In the genomic region with DNA sequence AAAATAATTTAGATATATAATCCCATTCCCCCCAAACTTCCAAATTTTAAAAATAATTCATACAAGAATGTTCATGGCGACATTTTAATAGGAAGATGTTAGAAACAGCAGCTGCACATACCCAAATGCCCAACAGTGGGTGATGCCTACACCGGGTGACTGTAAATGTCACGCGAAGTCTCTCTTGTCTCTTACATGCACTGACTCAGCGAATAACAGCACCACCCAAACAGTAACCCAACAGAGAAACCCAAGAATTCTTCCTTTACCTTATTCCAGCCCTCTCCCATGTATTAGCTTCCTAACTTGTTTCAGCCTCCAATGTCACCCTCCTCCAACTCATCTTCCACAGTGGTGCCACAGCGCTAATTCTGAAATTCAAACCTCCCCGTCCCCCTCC, we compare ENCODE assay signal across 31 cellular contexts.
"Had no signal": no experiment of that assay in that cellular context is flagged by ENCODE, and none has a peak within 500 bp of the region (broad histone marks: within the 10 kb centered on the region; RNA-seq: fewer than 3 reads in every experiment).

No MANE protein-coding gene starts in this region.

- ATAC-seq: activated CD8-positive, alpha-beta T cell treated with anti-CD3 and anti-CD28 coated beads for 36 hours; activated naive CD4-positive, alpha-beta T cell treated with anti-CD3 and anti-CD28 coated beads, Interleukin-2, amount 50 U/mL, for 72 hours; activated T-cell treated with anti-CD3 and anti-CD28 coated beads, Interleukin-2, amount 50 U/mL, for 4 hours; activated T-cell treated with anti-CD3 and anti-CD28 coated beads, Interleukin-2, amount 50 U/mL, for 72 hours; activated T-helper 17 cell treated with anti-CD3 and anti-CD28 coated beads, Interleukin-2, amount 50 U/mL, for 72 hours; T-helper 17 cell had no signal

- H3K36me3 ChIP-seq: adrenal gland, cardiac muscle cell had no signal

- H3K4me3 ChIP-seq: adrenal gland, cardiac muscle cell had no signal

- DNase-seq: activated B cell treated with CpG ODN at 0.5 μM for 24 hours; activated CD4-positive, alpha-beta memory T cell treated with anti-CD3 and anti-CD28 coated beads for 36 hours; activated CD4-positive, alpha-beta T cell treated with anti-CD3 and anti-CD28 coated beads for 4 hours; activated CD4-positive, alpha-beta T cell treated with anti-CD3 and anti-CD28 coated beads, Interleukin-2, amount 10 ng/mL, durations not matched to agents 24 days and 14 days; activated CD4-positive, alpha-beta T cell treated with anti-CD3 and anti-CD28 coated beads, Interleukin-2, amount 50 U/mL, for 1 hour; activated CD4-positive, alpha-beta T cell treated with anti-CD3 and anti-CD28 coated beads, Interleukin-2, amount 50 U/mL, for 4 hours; activated CD4-positive, CD25-positive, alpha-beta regulatory T cell treated with anti-CD3 and anti-CD28 coated beads, Interleukin-2, amount 50 U/mL, for 72 hours; activated CD8-positive, alpha-beta memory T cell treated with anti-CD3 and anti-CD28 coated beads, Interleukin-2, amount 50 U/mL, for 4 hours; activated CD8-positive, alpha-beta T cell treated with anti-CD3 and anti-CD28 coated beads for 36 hours; activated effector memory CD4-positive, alpha-beta T cell treated with anti-CD3 and anti-CD28 coated beads, Interleukin-2, amount 50 U/mL, for 16 hours; activated gamma-delta T cell treated with Interleukin-2 at 50 U/mL for 16 hours; activated naive CD4-positive, alpha-beta T cell; activated naive CD4-positive, alpha-beta T cell treated with anti-CD3 and anti-CD28 coated beads for 36 hours; activated naive CD4-positive, alpha-beta T cell treated with anti-CD3 and anti-CD28 coated beads, Interleukin-2, amount 50 U/mL, for 16 hours; activated naive CD8-positive, alpha-beta T cell treated with anti-CD3 and anti-CD28 coated beads for 36 hours; activated T-cell treated with anti-CD3 and anti-CD28 coated beads for 4 hours; activated T-cell treated with anti-CD3 and anti-CD28 coated beads, Interleukin-2, amount 50 U/mL, for 1 hour; activated T-cell treated with anti-CD3 and anti-CD28 coated beads, Interleukin-2, amount 50 U/mL, for 4 hours; activated T-cell treated with anti-CD3 and anti-CD28 coated beads, Interleukin-2, amount 50 U/mL, for 72 hours; adrenal gland; amniotic stem cell; aorta; caudate nucleus; cerebellar nuclear complex; T-helper 17 cell had no signal

- FAIRE-seq: bronchial epithelial cell, TTC549 had no signal

- H3K9me3 ChIP-seq: adrenal gland had no signal

- H3K27ac ChIP-seq: adrenal gland, cardiac muscle cell, VCaP had no signal

- H3K27me3 ChIP-seq: adrenal gland, cardiac muscle cell had no signal
